ENCODE assay signal across 23 cellular contexts in genomic region chr12:7769999-7770398, GRCh38. TPM values are rescaled to one million over a fixed set of nuclear protein-coding genes. Genes with fewer than 3 reads are reported as not detected.
DNase-seq lines count a peak whose midpoint lies in the region; ATAC-seq, FAIRE-seq and TF ChIP-seq lines count a peak whose summit lies in the region.
"Had no signal": no experiment of that assay in that cellular context is flagged by ENCODE, and none has a peak within 500 bp of the region (broad histone marks: within the 10 kb centered on the region; RNA-seq: fewer than 3 reads in every experiment).

No MANE protein-coding gene starts in this region.

- intact Hi-C loops in mammary epithelial cell (cut with micrococcal nuclease): no loop called here
- intact Hi-C loops in breast epithelium (cut with DNase I; ENCODE audit: low total_unique reads): no loop called here
- intact Hi-C loops in IMR-90 (cut with micrococcal nuclease): no loop called here

- H3K9me2 ChIP-seq in GM23338 (ENCODE audit: insufficient read depth): no peaks in the 10 kb centered on the region

- H3K56ac ChIP-seq in IMR-90 (ENCODE audit: extremely low read depth, insufficient read depth, low read length) (no peak overlapping the region), H1 (replicated peaks; ENCODE audit: insufficient read length, low read depth, low read length) (no peak overlapping the region)

- TF ChIP-seq POLR2A in breast epithelium (IDR thresholded peaks at IDR 0.05) (no peak), IMR-90 (IDR thresholded peaks at IDR 0.05; ENCODE audit: low read depth, low read length) (no peak), H1 (IDR thresholded peaks at IDR 0.05; ENCODE audit: control extremely low read depth in 1 of 2, low read depth in 2 of 2, low read length in 2 of 2) (no peak)

- H2AK5ac ChIP-seq in IMR-90 (ENCODE audit: low read depth, low read length) (no peak overlapping the region), H1 (ENCODE audit: low read depth, low read length) (no peak overlapping the region)

- no peak for TF ChIP-seq CTCF in mammary epithelial cell (conservative IDR thresholded peaks at IDR 0.05 in 1 of 2, IDR thresholded peaks at IDR 0.05 in 1 of 2; ENCODE audit: extremely low read depth in 1 of 2, insufficient read depth in 1 of 2, low read depth in 1 of 2, low read length in 2 of 2)
- no peak for TF ChIP-seq CTCF in breast epithelium (IDR thresholded peaks at IDR 0.05)
- TF ChIP-seq CTCF in GM23338 (conservative IDR thresholded peaks at IDR 0.05; ENCODE audit: low read depth in 2 of 2): no peak
- no peak for TF ChIP-seq CTCF in IMR-90 (conservative IDR thresholded peaks at IDR 0.05; ENCODE audit: low read depth, low read length)
- TF ChIP-seq CTCF in H1 (IDR thresholded peaks at IDR 0.05; ENCODE audit: control extremely low read depth in 1 of 3, insufficient read depth in 1 of 3, low read depth in 1 of 3, low read length in 3 of 3): no peak

- WGBS in mammary epithelial cell (ENCODE audit: low coverage, missing lambda C conversion rate): 39% methylated on average over 3 of the region's 3 CpGs
- WGBS in IMR-90 (ENCODE audit: extremely low coverage in 2 of 2, insufficient read length in 1 of 2), 2 experiments: no CpG with 5 or more reads among the region's 3 CpGs
- WGBS in H1 (ENCODE audit: extremely low coverage in 1 of 2, insufficient coverage in 1 of 2, insufficient read length in 1 of 2, insufficient replicate concordance in 2 of 2, low coverage in 1 of 2, low lambda C conversion rate in 2 of 2, missing lambda C conversion rate in 1 of 2), 2 experiments: 87% methylated on average over 3 of the region's 3 CpGs; no CpG with 5 or more reads in 1 of the 2 experiments

- no peaks in the 10 kb centered on the region for H4K20me1 ChIP-seq in mammary epithelial cell (ENCODE audit: insufficient read depth, low read length)
- no peaks in the 10 kb centered on the region for H4K20me1 ChIP-seq in GM23338 (replicated peaks; ENCODE audit: insufficient read depth)
- H4K20me1 ChIP-seq in IMR-90 (ENCODE audit: insufficient read depth, low read length): no peaks in the 10 kb centered on the region
- H4K20me1 ChIP-seq in H1 (replicated peaks in 1 of 2; ENCODE audit: control insufficient read depth in 1 of 2, insufficient read depth in 2 of 2, low read length in 2 of 2): no peaks in the 10 kb centered on the region

- H4K8ac ChIP-seq in IMR-90 (ENCODE audit: low read depth in 2 of 2, low read length in 2 of 2): no peak overlapping the region
- no peak overlapping the region for H4K8ac ChIP-seq in H1 (ENCODE audit: extremely low read depth, insufficient read depth, low read length)

- H2BK5ac ChIP-seq in IMR-90 (ENCODE audit: low read depth, low read length, poor library complexity, severe bottlenecking) (no peak overlapping the region), H1 (ENCODE audit: low read depth, low read length) (no peak overlapping the region)

- no peak overlapping the region for H2BK12ac ChIP-seq in H1 (ENCODE audit: low read depth, low read length)

- ATAC-seq in GM23338 (no peak), IMR-90 (ENCODE audit: low read depth) (no peak)
- ATAC-seq: GM12878 had no signal

- H2AK9ac ChIP-seq in IMR-90 (replicated peaks; ENCODE audit: low read depth, low read length, poor library complexity): no peak overlapping the region

- in situ Hi-C loops in mammary epithelial cell (cut with MboI; ENCODE audit: low sequenced_read_pairs in 2 of 2): no loop called here
- in situ Hi-C loops in IMR-90 (cut with MboI; ENCODE audit: low sequenced_read_pairs): no loop called here

- H3K79me2 ChIP-seq in mammary epithelial cell (ENCODE audit: insufficient read depth, low read length) (no peaks in the 10 kb centered on the region), GM23338 (replicated peaks; ENCODE audit: insufficient read depth) (no peaks in the 10 kb centered on the region), H1 (ENCODE audit: control insufficient read depth in 1 of 2, insufficient read depth in 2 of 2, low read length in 2 of 2) (no peaks in the 10 kb centered on the region)

- peaks cover 5% of the 10 kb centered on the region for H3K27me3 Mint-ChIP-seq in GM23338 (ENCODE audit: insufficient read depth, low read depth, poor library complexity)

- H3K9me3 Mint-ChIP-seq in GM23338: no peaks in the 10 kb centered on the region
- H3K9me3 Mint-ChIP-seq: CD4-positive, alpha-beta memory T cell had no signal

- peak overlapping the region; percentile 20 for H2AFZ ChIP-seq in mammary epithelial cell (ENCODE audit: low read depth, low read length)
- H2AFZ ChIP-seq in GM23338: 0 out of 2 replicates have a peak overlapping the region, but pooled peaks have one; percentile 74
- H2AFZ ChIP-seq in IMR-90 (replicated peaks; ENCODE audit: low read length, poor library complexity): no peak overlapping the region
- H2AFZ ChIP-seq in H1 (ENCODE audit: low read length): no peak overlapping the region
- H2AFZ ChIP-seq: GM23248 had no signal

- no peaks in the 10 kb centered on the region for H3K9me1 ChIP-seq in IMR-90 (ENCODE audit: insufficient read depth, low read length)

- H3F3A ChIP-seq in GM23338 (replicated peaks; ENCODE audit: low read depth): 0 out of 2 replicates have a peak, but pooled peaks cover 5% of the 10 kb centered on the region

- no peak overlapping the region for H3K4me2 ChIP-seq in mammary epithelial cell (ENCODE audit: insufficient read depth, low read depth, low read length)
- no peak overlapping the region for H3K4me2 ChIP-seq in GM23338
- H3K4me2 ChIP-seq in IMR-90 (ENCODE audit: low read depth, low read length): no peak overlapping the region
- H3K4me2 ChIP-seq in H1 (ENCODE audit: insufficient read depth in 1 of 2, low read depth in 2 of 2, low read length in 2 of 2): no peak overlapping the region

- H3K4me3 ChIP-seq in mammary epithelial cell (replicated peaks in 1 of 3; ENCODE audit: insufficient read depth in 1 of 3, low read depth in 2 of 3, low read length in 3 of 3) (no peak overlapping the region), breast epithelium (no peak overlapping the region), GM23338 (no peak overlapping the region), IMR-90 (ENCODE audit: insufficient read depth, low read depth, low read length) (no peak overlapping the region), H1 (ENCODE audit: extremely low read depth in 1 of 4, insufficient read depth in 2 of 4, low read depth in 3 of 4, low read length in 4 of 4) (no peak overlapping the region)
- H3K4me3 ChIP-seq: GM12878, GM23248, HAP-1 had no signal

- H3K14ac ChIP-seq in IMR-90 (replicated peaks; ENCODE audit: low read depth, low read length) (no peak overlapping the region), H1 (ENCODE audit: insufficient read length) (no peak overlapping the region)

- H3K9me3 ChIP-seq in mammary epithelial cell (replicated peaks; ENCODE audit: insufficient read depth, low read length) (no peaks in the 10 kb centered on the region), breast epithelium (no peaks in the 10 kb centered on the region), IMR-90 (ENCODE audit: control insufficient read depth, insufficient read depth, low read length) (peaks cover 3% of the 10 kb centered on the region; the same call in 1 of the 2 replicates), H1 (ENCODE audit: insufficient read depth in 2 of 2, low read depth in 1 of 2, low read length in 1 of 2) (no peaks in the 10 kb centered on the region)
- H3K9me3 ChIP-seq: HAP-1 had no signal

- H3K4ac ChIP-seq in IMR-90 (ENCODE audit: low read depth, low read length) (no peak overlapping the region), H1 (replicated peaks; ENCODE audit: insufficient read length, low read depth, low read length) (no peak overlapping the region)

- H4K91ac ChIP-seq in IMR-90 (ENCODE audit: insufficient read depth, low read depth, low read length) (no peak overlapping the region), H1 (replicated peaks; ENCODE audit: insufficient read length, low read length) (no peak overlapping the region)

- H2BK20ac ChIP-seq in IMR-90 (ENCODE audit: low read depth, low read length): no peak overlapping the region
- H2BK20ac ChIP-seq in H1 (ENCODE audit: low read length): no peak overlapping the region

- TF ChIP-seq RAD21 in IMR-90 (IDR thresholded peaks at IDR 0.05; ENCODE audit: low read length) (no peak), H1 (IDR thresholded peaks at IDR 0.05 in 1 of 2, conservative IDR thresholded peaks at IDR 0.05 in 1 of 2; ENCODE audit: low read depth in 2 of 2, low read length in 2 of 2) (no peak)

- H3K27ac Mint-ChIP-seq in GM23338: no peak overlapping the region
- H3K27ac Mint-ChIP-seq: CD4-positive, alpha-beta memory T cell had no signal

- no peak overlapping the region for H2BK120ac ChIP-seq in IMR-90 (ENCODE audit: low read depth, low read length)
- H2BK120ac ChIP-seq in H1 (replicated peaks; ENCODE audit: low read depth, low read length): no peak overlapping the region

- POLR2A ChIA-PET in IMR-90 (lab: Charles Lee; ENCODE audit: unreplicated experiment) (no interaction called here), H1 (lab: Charles Lee; ENCODE audit: partially characterized antibody) (interaction anchor here (0.6 to 1.0 kb wide), 2 partner anchors 21 to 30 kb away, joined by 4 to 5 read pairs; no protein-coding TSS in a partner anchor)

- no peak overlapping the region for H3K4me3 Mint-ChIP-seq in GM23338

- no peaks in the 10 kb centered on the region for H3K4me1 ChIP-seq in mammary epithelial cell (ENCODE audit: insufficient read depth, low read length)
- H3K4me1 ChIP-seq in breast epithelium: no peaks in the 10 kb centered on the region
- no peaks in the 10 kb centered on the region for H3K4me1 ChIP-seq in GM23338 (ENCODE audit: insufficient read depth)
- no peaks in the 10 kb centered on the region for H3K4me1 ChIP-seq in IMR-90 (ENCODE audit: control insufficient read depth, insufficient read depth, low read length)
- no peaks in the 10 kb centered on the region for H3K4me1 ChIP-seq in H1 (replicated peaks in 1 of 4; ENCODE audit: control insufficient read depth in 3 of 4, insufficient read depth in 4 of 4, low read length in 3 of 4)
- H3K4me1 ChIP-seq: HAP-1 had no signal

- H3K27me3 ChIP-seq in mammary epithelial cell (ENCODE audit: insufficient read depth, low read length) (no peaks in the 10 kb centered on the region), breast epithelium (no peaks in the 10 kb centered on the region), GM23338 (ENCODE audit: insufficient read depth) (no peaks in the 10 kb centered on the region), IMR-90 (ENCODE audit: control insufficient read depth, insufficient read depth, low read length) (no peaks in the 10 kb centered on the region), H1 (replicated peaks in 1 of 4; ENCODE audit: control insufficient read depth in 3 of 4, extremely low read depth in 1 of 4, insufficient read depth in 3 of 4, low read length in 3 of 4) (no peaks in the 10 kb centered on the region)

- no peaks in the 10 kb centered on the region for H3K23me2 ChIP-seq in H1 (ENCODE audit: low read depth, low read length)

- TF ChIP-seq EP300 in H1 (IDR thresholded peaks at IDR 0.05; ENCODE audit: borderline replicate concordance in 1 of 2, low read depth in 2 of 2, low read length in 2 of 2): no peak

- H3K23ac ChIP-seq in IMR-90 (ENCODE audit: low read depth, low read length) (no peak overlapping the region), H1 (ENCODE audit: insufficient read length) (no peak overlapping the region)

- no peak overlapping the region for H4K5ac ChIP-seq in IMR-90 (ENCODE audit: low read depth, low read length)
- no peak overlapping the region for H4K5ac ChIP-seq in H1 (ENCODE audit: insufficient read length, low read depth, low read length)

- DNase-seq in mammary epithelial cell (no peak), breast epithelium (ENCODE audit: low spot score in 2 of 2) (no peak), GM23338 (ENCODE audit: low spot score) (no peak), IMR-90 (no peak), H1 (ENCODE audit: low read depth in 1 of 2, low spot score in 2 of 2) (no peak), NCI-H524 treated with DMSO at 0.1 percent for 48 hours (lab: John Stamatoyannopoulos, UW) (no peak), NCI-H510A treated with DMSO at 0.1 percent for 48 hours (lab: John Stamatoyannopoulos, UW) (no peak)
- DNase-seq in activated CD4-positive, alpha-beta T cell treated with anti-CD3 and anti-CD28 coated beads for 48 hours: no peak
- DNase-seq: 8988T; C1 segment of cervical spinal cord; Calu3; CD4-positive, alpha-beta memory T cell; COR-L47; DMS79; EL; GDM1; GM23248 had no signal

- H3K18ac ChIP-seq in IMR-90 (ENCODE audit: low read depth, low read length) (no peak overlapping the region), H1 (ENCODE audit: extremely low read depth, low read length) (no peak overlapping the region)

- CTCF ChIA-PET in mammary epithelial cell (lab: Charles Lee; ENCODE audit: low non-redundant PET): interaction anchor here (0.7 kb wide), 1 partner anchor 102 kb away, joined by 3 read pairs; no protein-coding TSS in a partner anchor
- CTCF ChIA-PET in IMR-90 (lab: Yijun Ruan, JAX): no interaction called here
- CTCF ChIA-PET in H1 (lab: Charles Lee; ENCODE audit: partially characterized antibody): no interaction called here

- dilution Hi-C loops in mammary epithelial cell (cut with HindIII; ENCODE audit: low sequenced_read_pairs): no loop called here
- dilution Hi-C loops in IMR-90 (cut with HindIII; ENCODE audit: low sequenced_read_pairs, unreplicated experiment): no loop called here

- no peak for FAIRE-seq in H1 (lab: Jason Lieb, UNC)
- FAIRE-seq: GM12878, GM19239, H54 had no signal

- H3K36me3 ChIP-seq in mammary epithelial cell (ENCODE audit: insufficient read depth, low read length): no peaks in the 10 kb centered on the region
- H3K36me3 ChIP-seq in breast epithelium: no peaks in the 10 kb centered on the region
- no peaks in the 10 kb centered on the region for H3K36me3 ChIP-seq in GM23338 (ENCODE audit: insufficient read depth)
- no peaks in the 10 kb centered on the region for H3K36me3 ChIP-seq in IMR-90 (ENCODE audit: control insufficient read depth, insufficient read depth, low read length)
- no peaks in the 10 kb centered on the region for H3K36me3 ChIP-seq in H1 (ENCODE audit: control insufficient read depth in 2 of 4, insufficient read depth in 4 of 4, low read length in 3 of 4)
- H3K36me3 ChIP-seq: HAP-1 had no signal

- H3K9ac ChIP-seq in mammary epithelial cell (ENCODE audit: insufficient read depth, low read length): no peak overlapping the region
- H3K9ac ChIP-seq in IMR-90 (ENCODE audit: low read depth, low read length): no peak overlapping the region
- H3K9ac ChIP-seq in H1 (replicated peaks in 1 of 4; ENCODE audit: extremely low read depth in 1 of 4, low read depth in 3 of 4, low read length in 3 of 4): no peak overlapping the region; a peak in 1 of 7 replicates
- H3K9ac ChIP-seq: GM23248 had no signal

- H2BK15ac ChIP-seq in IMR-90 (ENCODE audit: low read depth, low read length) (no peak overlapping the region), H1 (ENCODE audit: low read length) (no peak overlapping the region)

- H3K27ac ChIP-seq in mammary epithelial cell (ENCODE audit: insufficient read depth, low read depth, low read length) (no peak overlapping the region), breast epithelium (no peak overlapping the region), GM23338 (ENCODE audit: low read depth) (no peak overlapping the region), IMR-90 (ENCODE audit: insufficient read depth, low read length) (no peak overlapping the region), H1 (ENCODE audit: low read depth, low read length) (no peak overlapping the region)
- H3K27ac ChIP-seq: GM23248 had no signal

- no peaks in the 10 kb centered on the region; the same call in 2 of the 3 replicates for H3K36me3 Mint-ChIP-seq in GM23338 (ENCODE audit: low read depth)
- H3K36me3 Mint-ChIP-seq: CD4-positive, alpha-beta memory T cell had no signal

- BruUV-seq in mammary epithelial cell (replicated peaks; lab: Mats Ljungman, UMichigan) (no TSS peak), IMR-90 (replicated peaks; lab: Mats Ljungman, UMichigan) (no TSS peak)

- H3K79me1 ChIP-seq in IMR-90 (ENCODE audit: low read depth in 1 of 2, low read length in 2 of 2): no peaks in the 10 kb centered on the region
- no peaks in the 10 kb centered on the region for H3K79me1 ChIP-seq in H1 (ENCODE audit: low read depth, low read length)

- peaks cover 3% of the 10 kb centered on the region for H3K4me1 Mint-ChIP-seq in GM23338
- H3K4me1 Mint-ChIP-seq: CD4-positive, alpha-beta memory T cell had no signal

RNA-seq across cellular contexts. Expression of gene NANOGNB, which starts 5.0 kb away (rescaled TPM):
- not detected for total RNA-seq in mammary epithelial cell
- not detected for polyA plus RNA-seq in mammary epithelial cell
- not detected for polyA minus RNA-seq in mammary epithelial cell
- not detected for total RNA-seq in breast epithelium
- total RNA-seq in GM23338 (2014; rRNA removed; shearing (Covaris generic)): not detected in 2 replicates
- not detected in 2 replicates for polyA plus RNA-seq in GM23338 (2016; fragmentation: Nextera tagmentation; extraction: Ambion mirVana)
- total RNA-seq in IMR-90 (2012; rRNA removed): not detected in 2 replicates
- polyA plus RNA-seq in IMR-90 (2012; rRNA removed): not detected in 2 replicates
- not detected in 2 replicates for polyA plus RNA-seq in IMR-90 (2012; cell fraction: cytosol; rRNA removed)
- not detected in 2 replicates for polyA plus RNA-seq in IMR-90 (2012; cell fraction: nucleus; rRNA removed; ENCODE audit: low replicate concordance)
- total RNA-seq in H1 (2021; fragmentation: NEBNext Ultra II Directional; extraction: Animal tissue kit (Norgen Biotek cat#: 25700)): not detected in 2 replicates
- not detected in 2 replicates for polyA plus RNA-seq in H1 (2011; rRNA removed)
- not detected for polyA plus RNA-seq in H1 (2011; cell fraction: cytosol; rRNA removed)
- not detected for polyA plus RNA-seq in H1 (2011; cell fraction: nucleus; rRNA removed)
- not detected in 4 replicates for polyA plus RNA-seq in H1 (2012, experiment 1 of 2)
- polyA plus RNA-seq in H1 (2012, experiment 2 of 2): not detected
- 0.06 TPM for polyA plus RNA-seq in H1 (2013, experiment 1 of 2)
- polyA plus RNA-seq in H1 (2013, experiment 2 of 2): 0.11 TPM
- not detected in 2 replicates for polyA minus RNA-seq in H1 (2011; rRNA and poly(A)+ RNA removed)
- polyA minus RNA-seq in H1 (2011; cell fraction: cytosol; rRNA and poly(A)+ RNA removed): not detected
- polyA minus RNA-seq in H1 (2011; cell fraction: nucleus; rRNA and poly(A)+ RNA removed): not detected
- total RNA-seq: A673; Calu3; CD4-positive, alpha-beta memory T cell; GM12878; GM23248 had no signal
- polyA plus RNA-seq: BJ; CD4-positive, alpha-beta memory T cell; GM12878; GM23248 had no signal

RNA-seq across cellular contexts. Expression of gene NANOG, which starts 19.2 kb away (rescaled TPM):
- total RNA-seq in mammary epithelial cell: not detected
- polyA plus RNA-seq in mammary epithelial cell: not detected
- polyA minus RNA-seq in mammary epithelial cell: not detected
- total RNA-seq in breast epithelium: under 1 TPM in 2 of 3 donors, not detected in 1; 0.15 to 0.32 TPM
- 134 TPM in 2 replicates for total RNA-seq in GM23338 (2014; rRNA removed; shearing (Covaris generic))
- polyA plus RNA-seq in GM23338 (2016; fragmentation: Nextera tagmentation; extraction: Ambion mirVana): 42.0 and 48.5 TPM in 2 replicates
- total RNA-seq in IMR-90 (2012; rRNA removed): not detected in 2 replicates
- polyA plus RNA-seq in IMR-90 (2012; rRNA removed): not detected in 2 replicates
- polyA plus RNA-seq in IMR-90 (2012; cell fraction: cytosol; rRNA removed): not detected in 2 replicates
- polyA plus RNA-seq in IMR-90 (2012; cell fraction: nucleus; rRNA removed; ENCODE audit: low replicate concordance): 0.01 TPM in 1 of 2 replicates, not detected in the other
- 229 and 231 TPM in 2 replicates for total RNA-seq in H1 (2021; fragmentation: NEBNext Ultra II Directional; extraction: Animal tissue kit (Norgen Biotek cat#: 25700))
- polyA plus RNA-seq in H1 (2011; rRNA removed): 31.1 and 53.7 TPM in 2 replicates
- 55.4 TPM for polyA plus RNA-seq in H1 (2011; cell fraction: cytosol; rRNA removed)
- 19.7 TPM for polyA plus RNA-seq in H1 (2011; cell fraction: nucleus; rRNA removed)
- 45.6 to 90.4 TPM (median 54.8 TPM) in 4 replicates for polyA plus RNA-seq in H1 (2012, experiment 1 of 2)
- polyA plus RNA-seq in H1 (2012, experiment 2 of 2): 18.9 TPM
- polyA plus RNA-seq in H1 (2013, experiment 1 of 2): 112 TPM
- 114 TPM for polyA plus RNA-seq in H1 (2013, experiment 2 of 2)
- 131 and 157 TPM in 2 replicates for polyA minus RNA-seq in H1 (2011; rRNA and poly(A)+ RNA removed)
- 44.8 TPM for polyA minus RNA-seq in H1 (2011; cell fraction: cytosol; rRNA and poly(A)+ RNA removed)
- polyA minus RNA-seq in H1 (2011; cell fraction: nucleus; rRNA and poly(A)+ RNA removed): 50.6 TPM
- total RNA-seq: A673; Calu3; CD4-positive, alpha-beta memory T cell; GM23248 had no signal
- polyA plus RNA-seq: BJ; CD4-positive, alpha-beta memory T cell; GM12878 had no signal

RNA-seq across cellular contexts. Expression of gene CLEC4C, which starts 22.8 kb away (rescaled TPM):
- total RNA-seq in mammary epithelial cell: not detected
- not detected for polyA plus RNA-seq in mammary epithelial cell
- not detected for polyA minus RNA-seq in mammary epithelial cell
- not detected for total RNA-seq in breast epithelium
- total RNA-seq in GM23338 (2014; rRNA removed; shearing (Covaris generic)): not detected in 2 replicates
- not detected in 2 replicates for polyA plus RNA-seq in GM23338 (2016; fragmentation: Nextera tagmentation; extraction: Ambion mirVana)
- not detected in 2 replicates for total RNA-seq in IMR-90 (2012; rRNA removed)
- polyA plus RNA-seq in IMR-90 (2012; rRNA removed): not detected in 2 replicates
- polyA plus RNA-seq in IMR-90 (2012; cell fraction: cytosol; rRNA removed): not detected in 2 replicates
- not detected in 2 replicates for polyA plus RNA-seq in IMR-90 (2012; cell fraction: nucleus; rRNA removed; ENCODE audit: low replicate concordance)
- 0.76 TPM in 1 of 2 replicates, not detected in the other for total RNA-seq in H1 (2021; fragmentation: NEBNext Ultra II Directional; extraction: Animal tissue kit (Norgen Biotek cat#: 25700))
- 0.13 TPM in 1 of 2 replicates, not detected in the other for polyA plus RNA-seq in H1 (2011; rRNA removed)
- not detected for polyA plus RNA-seq in H1 (2011; cell fraction: cytosol; rRNA removed)
- not detected for polyA plus RNA-seq in H1 (2011; cell fraction: nucleus; rRNA removed)
- not detected in 4 replicates for polyA plus RNA-seq in H1 (2012, experiment 1 of 2)
- not detected for polyA plus RNA-seq in H1 (2012, experiment 2 of 2)
- polyA plus RNA-seq in H1 (2013, experiment 1 of 2): not detected
- polyA plus RNA-seq in H1 (2013, experiment 2 of 2): 0.15 TPM
- 0.24 TPM in 1 of 2 replicates, not detected in the other for polyA minus RNA-seq in H1 (2011; rRNA and poly(A)+ RNA removed)
- polyA minus RNA-seq in H1 (2011; cell fraction: cytosol; rRNA and poly(A)+ RNA removed): not detected
- not detected for polyA minus RNA-seq in H1 (2011; cell fraction: nucleus; rRNA and poly(A)+ RNA removed)
- total RNA-seq: A673; Calu3; CD4-positive, alpha-beta memory T cell; GM23248 had no signal
- polyA plus RNA-seq: BJ; CD4-positive, alpha-beta memory T cell; GM23248 had no signal

RNA-seq across cellular contexts. Expression of gene DPPA3, which starts 58.8 kb away (rescaled TPM):
- total RNA-seq in mammary epithelial cell: not detected
- not detected for polyA plus RNA-seq in mammary epithelial cell
- not detected for polyA minus RNA-seq in mammary epithelial cell
- not detected for total RNA-seq in breast epithelium
- 2.8 and 4.6 TPM in 2 replicates for total RNA-seq in GM23338 (2014; rRNA removed; shearing (Covaris generic))
- 5.0 and 5.4 TPM in 2 replicates for polyA plus RNA-seq in GM23338 (2016; fragmentation: Nextera tagmentation; extraction: Ambion mirVana)
- not detected in 2 replicates for total RNA-seq in IMR-90 (2012; rRNA removed)
- not detected in 2 replicates for polyA plus RNA-seq in IMR-90 (2012; rRNA removed)
- not detected in 2 replicates for polyA plus RNA-seq in IMR-90 (2012; cell fraction: cytosol; rRNA removed)
- not detected in 2 replicates for polyA plus RNA-seq in IMR-90 (2012; cell fraction: nucleus; rRNA removed; ENCODE audit: low replicate concordance)
- total RNA-seq in H1 (2021; fragmentation: NEBNext Ultra II Directional; extraction: Animal tissue kit (Norgen Biotek cat#: 25700)): 1.2 and 1.6 TPM in 2 replicates
- 0.11 and 0.30 TPM in 2 replicates for polyA plus RNA-seq in H1 (2011; rRNA removed)
- polyA plus RNA-seq in H1 (2011; cell fraction: cytosol; rRNA removed): 0.21 TPM
- not detected for polyA plus RNA-seq in H1 (2011; cell fraction: nucleus; rRNA removed)
- 0.17 to 0.57 TPM (median 0.36 TPM) in 4 replicates for polyA plus RNA-seq in H1 (2012, experiment 1 of 2)
- polyA plus RNA-seq in H1 (2012, experiment 2 of 2): not detected
- polyA plus RNA-seq in H1 (2013, experiment 1 of 2): 1.0 TPM
- polyA plus RNA-seq in H1 (2013, experiment 2 of 2): 0.85 TPM
- 0.17 and 0.41 TPM in 2 replicates for polyA minus RNA-seq in H1 (2011; rRNA and poly(A)+ RNA removed)
- not detected for polyA minus RNA-seq in H1 (2011; cell fraction: cytosol; rRNA and poly(A)+ RNA removed)
- polyA minus RNA-seq in H1 (2011; cell fraction: nucleus; rRNA and poly(A)+ RNA removed): not detected
- total RNA-seq: A673; Calu3; CD4-positive, alpha-beta memory T cell; GM12878; GM23248 had no signal
- polyA plus RNA-seq: BJ; CD4-positive, alpha-beta memory T cell; GM23248 had no signal

Comparison
In these comparisons a context has a peak if more than half of its experiments do, and no peak if none do; other contexts are left out.
1. H2AFZ ChIP-seq: peak in mammary epithelial cell (single experiment) and GM23338 (single experiment); none in IMR-90 (single experiment) and H1 (single experiment).
2. RNA of gene NANOG, which starts 19.2 kb away (total RNA-seq): 229 to 231 TPM in H1 and 134 TPM in GM23338; 0.15 to 0.32 TPM in breast epithelium, not detected in mammary epithelial cell and not detected in IMR-90; every median in the first group is over 100 times any median in the second.